ENCODE assay signal across 1 cellular context in the genomic region with DNA sequence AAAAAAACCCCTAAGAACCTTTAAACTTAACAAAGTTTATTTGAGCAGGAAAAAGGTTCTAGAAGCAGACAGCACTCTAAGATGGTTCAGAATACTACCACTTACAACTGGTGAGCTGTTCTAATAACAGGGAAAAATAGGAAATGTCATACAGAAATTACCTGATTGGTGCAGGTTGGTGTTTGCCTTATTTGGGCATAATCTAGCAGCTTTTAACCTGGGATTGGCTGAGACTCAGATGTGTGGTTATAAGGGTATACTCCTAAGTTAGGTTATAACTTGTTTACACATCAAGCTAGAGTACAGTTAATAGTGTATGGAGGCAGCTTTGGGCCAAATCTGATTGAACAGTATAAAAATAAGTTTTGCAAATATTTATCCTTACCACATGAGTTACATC.
TF ChIP-seq lines count a peak whose summit lies in the region.

No MANE protein-coding gene starts in this region.

TF ChIP-seq in endothelial cell of umbilical vein, 7 proteins besides CTCF, POLR2A, EP300 and RAD21:
- no peak for TF ChIP-seq EZH2 (IDR thresholded peaks at IDR 0.05; ENCODE audit: borderline replicate concordance, low read depth, low read length, severe bottlenecking)
- TF ChIP-seq GATA2 (IDR thresholded peaks at IDR 0.05; ENCODE audit: insufficient read depth, insufficient read length, low read depth, low read length), result no peak
- no peak for TF ChIP-seq JUN (IDR thresholded peaks at IDR 0.05; ENCODE audit: borderline replicate concordance, insufficient read depth, insufficient read length, low read depth)
- TF ChIP-seq, protein P1, sequence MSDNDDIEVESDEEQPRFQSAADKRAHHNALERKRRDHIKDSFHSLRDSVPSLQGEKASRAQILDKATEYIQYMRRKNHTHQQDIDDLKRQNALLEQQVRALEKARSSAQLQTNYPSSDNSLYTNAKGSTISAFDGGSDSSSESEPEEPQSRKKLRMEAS (IDR thresholded peaks at IDR 0.05; ENCODE audit: insufficient read depth, insufficient read length), result no peak
- TF ChIP-seq FOS (IDR thresholded peaks at IDR 0.05; ENCODE audit: borderline replicate concordance, insufficient read depth, low read length), result no peak
- TF ChIP-seq MYC (IDR thresholded peaks at IDR 0.05; ENCODE audit: low read depth, low read length), result no peak
- TF ChIP-seq POLR2AphosphoS5 (IDR thresholded peaks at IDR 0.05; ENCODE audit: insufficient read depth, low read depth, low read length), result no peak
